In genomic region chr5:120655828-120656435, GRCh38 we compare ENCODE assay signal across 9 cellular contexts.
A peak's percentile ranks its signal among the peaks of the same experiment; 100 is the strongest.
DNase-seq lines count a peak whose midpoint lies in the region; ATAC-seq and TF ChIP-seq lines count a peak whose summit lies in the region.
"Had no signal": no experiment of that assay in that cellular context is flagged by ENCODE, and none has a peak within 500 bp of the region (broad histone marks: within the 10 kb centered on the region; RNA-seq: fewer than 3 reads in every experiment).

No MANE protein-coding gene starts in this region.

- TF ChIP-seq CTCF in AG04449 (IDR thresholded peaks at IDR 0.05; ENCODE audit: insufficient read depth, low read length, missing control alignments) (peak; percentile 41), GM10248 (IDR thresholded peaks at IDR 0.05; ENCODE audit: control extremely low read depth, extremely low read depth, low read depth, missing control alignments) (peak; percentile 64), OCI-LY7 (conservative IDR thresholded peaks at IDR 0.05; ENCODE audit: low read length) (peak; percentile 79), fibroblast of villous mesenchyme (IDR thresholded peaks at IDR 0.05; ENCODE audit: insufficient read depth, low read depth, low read length) (peak; percentile 63), stomach (IDR thresholded peaks at IDR 0.05) (peak in 4 of 7 experiments; percentile 28 to 44 (median 38)), prostate gland (IDR thresholded peaks at IDR 0.05) (peak in 1 of 4 experiments; percentile 32)

- BruUV-seq in OCI-LY7 (replicated peaks; lab: Mats Ljungman, UMichigan): no TSS peak

- DNase-seq in AG04449 (ENCODE audit: low read depth, low spot score): no peak
- DNase-seq in GM10248 (ENCODE audit: extremely low spot score): no peak
- DNase-seq in OCI-LY7 (ENCODE audit: low spot score): peak; percentile 19
- peak; percentile 32 for DNase-seq in fibroblast of villous mesenchyme (ENCODE audit: low read depth)
- DNase-seq in stomach: peak; percentile 27
- DNase-seq in activated T-cell treated with anti-CD3 and anti-CD28 coated beads, Interleukin-2, amount 50 U/mL, for 24 hours: no peak
- DNase-seq in prostate gland (ENCODE audit: low spot score): no peak

- H2AFZ ChIP-seq in OCI-LY7 (ENCODE audit: low read length): no peak overlapping the region

- no peak for TF ChIP-seq POLR2A in stomach (IDR thresholded peaks at IDR 0.05)
- TF ChIP-seq POLR2A in prostate gland (IDR thresholded peaks at IDR 0.05): no peak

- H3K4me1 Mint-ChIP-seq in activated T-cell treated with anti-CD3 and anti-CD28 coated beads, Interleukin-2, amount 50 U/mL, for 24 hours (ENCODE audit: low read depth): no peaks in the 10 kb centered on the region
- H3K4me1 Mint-ChIP-seq: IgD-negative memory B cell had no signal

- no peaks in the 10 kb centered on the region for H3K27me3 ChIP-seq in stomach
- H3K27me3 ChIP-seq in prostate gland (replicated peaks; ENCODE audit: insufficient read depth): no peaks in the 10 kb centered on the region

- POLR2A ChIA-PET in AG04449 (lab: Yijun Ruan, JAX): no interaction called here
- POLR2A ChIA-PET in GM10248 (lab: Yijun Ruan, JAX): no interaction called here
- POLR2A ChIA-PET in OCI-LY7 (lab: Charles Lee): interaction anchor here (0.7 kb wide), 1 partner anchor 295 kb away, joined by 5 read pairs; no protein-coding TSS in a partner anchor

- peaks cover 5% of the 10 kb centered on the region for H3K9me3 Mint-ChIP-seq in activated T-cell treated with anti-CD3 and anti-CD28 coated beads, Interleukin-2, amount 50 U/mL, for 24 hours
- H3K9me3 Mint-ChIP-seq: IgD-negative memory B cell had no signal

- H3K4me1 ChIP-seq in OCI-LY7 (ENCODE audit: insufficient read depth, low read length, poor library complexity, severe bottlenecking) (no peaks in the 10 kb centered on the region), stomach (no peaks in the 10 kb centered on the region), prostate gland (replicated peaks) (no peaks in the 10 kb centered on the region)

- H3K4me2 ChIP-seq in OCI-LY7 (ENCODE audit: low read length): no peak overlapping the region

- no peaks in the 10 kb centered on the region for H3K36me3 ChIP-seq in OCI-LY7 (ENCODE audit: insufficient read depth, low read length)
- no peaks in the 10 kb centered on the region for H3K36me3 ChIP-seq in stomach
- H3K36me3 ChIP-seq in prostate gland: no peaks in the 10 kb centered on the region

- no peaks in the 10 kb centered on the region for H4K20me1 ChIP-seq in OCI-LY7 (ENCODE audit: insufficient read depth, low read length)

- WGBS in stomach, 5 donors: 39 to 52% (median 44%) methylated on average over 5 of the region's 5 CpGs
- WGBS in prostate gland: 60% methylated on average over 5 of the region's 5 CpGs

- no peak overlapping the region for H3K4me3 ChIP-seq in AG04449 (ENCODE audit: low read depth, low read length)
- no peak overlapping the region for H3K4me3 ChIP-seq in OCI-LY7 (ENCODE audit: low read depth, low read length, poor library complexity, severe bottlenecking)
- no peak overlapping the region for H3K4me3 ChIP-seq in fibroblast of villous mesenchyme (ENCODE audit: low read depth, low read length)
- no peak overlapping the region for H3K4me3 ChIP-seq in stomach
- H3K4me3 ChIP-seq in prostate gland: no peak overlapping the region

- no peaks in the 10 kb centered on the region for H3K9me2 ChIP-seq in OCI-LY7 (ENCODE audit: insufficient read depth, low read length)

- TF ChIP-seq EP300 in stomach (IDR thresholded peaks at IDR 0.05): no peak

- CTCF ChIA-PET in AG04449 (lab: Yijun Ruan, JAX) (interaction anchor here (0.6 to 2.6 kb wide), 8 partner anchors 8 to 147 kb away, joined by 3 to 9 read pairs (median 3); no protein-coding TSS in a partner anchor), GM10248 (lab: Yijun Ruan, JAX) (interaction anchor here (0.8 to 2.5 kb wide), 9 partner anchors 8 to 1501 kb away, joined by 3 to 11 read pairs (median 6); no protein-coding TSS in a partner anchor), OCI-LY7 (lab: Charles Lee; ENCODE audit: unreplicated experiment) (no interaction called here)

- H3K36me3 Mint-ChIP-seq in activated T-cell treated with anti-CD3 and anti-CD28 coated beads, Interleukin-2, amount 50 U/mL, for 24 hours (ENCODE audit: low read depth): no peaks in the 10 kb centered on the region
- H3K36me3 Mint-ChIP-seq: IgD-negative memory B cell had no signal

- no peaks in the 10 kb centered on the region for H3K79me2 ChIP-seq in OCI-LY7 (ENCODE audit: insufficient read depth, low read depth, low read length)

- H3K4me3 Mint-ChIP-seq in activated T-cell treated with anti-CD3 and anti-CD28 coated beads, Interleukin-2, amount 50 U/mL, for 24 hours: no peak overlapping the region
- H3K4me3 Mint-ChIP-seq: IgD-negative memory B cell had no signal

- no peaks in the 10 kb centered on the region for H3K9me3 ChIP-seq in OCI-LY7 (ENCODE audit: low read length)
- H3K9me3 ChIP-seq in stomach: no peaks in the 10 kb centered on the region
- no peaks in the 10 kb centered on the region for H3K9me3 ChIP-seq in prostate gland

- H3K27ac ChIP-seq in OCI-LY7 (ENCODE audit: low read depth, low read length, poor library complexity, severe bottlenecking): no peak overlapping the region
- H3K27ac ChIP-seq in stomach: no peak overlapping the region
- no peak overlapping the region for H3K27ac ChIP-seq in prostate gland

- H3K27me3 Mint-ChIP-seq in activated T-cell treated with anti-CD3 and anti-CD28 coated beads, Interleukin-2, amount 50 U/mL, for 24 hours: no peaks in the 10 kb centered on the region
- H3K27me3 Mint-ChIP-seq: IgD-negative memory B cell had no signal

- H3K27ac Mint-ChIP-seq in activated T-cell treated with anti-CD3 and anti-CD28 coated beads, Interleukin-2, amount 50 U/mL, for 24 hours: no peak overlapping the region
- H3K27ac Mint-ChIP-seq: IgD-negative memory B cell had no signal

- intact Hi-C loops in OCI-LY7 (cut with micrococcal nuclease; ENCODE audit: unreplicated experiment): no loop called here
- intact Hi-C loops in stomach (cut with DNase I; ENCODE audit: low total_unique reads): no loop called here
- intact Hi-C loops in prostate gland (cut with DNase I): no loop called here

- ATAC-seq in HG02870 (IDR thresholded peaks at IDR 0.05; ENCODE audit: unreplicated experiment): peak; percentile 68

Comparison
In these comparisons a context has a peak if more than half of its experiments do, and no peak if none do; other contexts are left out.
1. DNase-seq: peak in OCI-LY7 (single experiment), fibroblast of villous mesenchyme (single experiment) and stomach (single experiment); none in AG04449 (single experiment), GM10248 (single experiment), activated T-cell treated with anti-CD3 and anti-CD28 coated beads, Interleukin-2, amount 50 U/mL, for 24 hours (single experiment) and prostate gland (single experiment).